ENCODE assay signal across 9 cellular contexts in the genomic region with DNA sequence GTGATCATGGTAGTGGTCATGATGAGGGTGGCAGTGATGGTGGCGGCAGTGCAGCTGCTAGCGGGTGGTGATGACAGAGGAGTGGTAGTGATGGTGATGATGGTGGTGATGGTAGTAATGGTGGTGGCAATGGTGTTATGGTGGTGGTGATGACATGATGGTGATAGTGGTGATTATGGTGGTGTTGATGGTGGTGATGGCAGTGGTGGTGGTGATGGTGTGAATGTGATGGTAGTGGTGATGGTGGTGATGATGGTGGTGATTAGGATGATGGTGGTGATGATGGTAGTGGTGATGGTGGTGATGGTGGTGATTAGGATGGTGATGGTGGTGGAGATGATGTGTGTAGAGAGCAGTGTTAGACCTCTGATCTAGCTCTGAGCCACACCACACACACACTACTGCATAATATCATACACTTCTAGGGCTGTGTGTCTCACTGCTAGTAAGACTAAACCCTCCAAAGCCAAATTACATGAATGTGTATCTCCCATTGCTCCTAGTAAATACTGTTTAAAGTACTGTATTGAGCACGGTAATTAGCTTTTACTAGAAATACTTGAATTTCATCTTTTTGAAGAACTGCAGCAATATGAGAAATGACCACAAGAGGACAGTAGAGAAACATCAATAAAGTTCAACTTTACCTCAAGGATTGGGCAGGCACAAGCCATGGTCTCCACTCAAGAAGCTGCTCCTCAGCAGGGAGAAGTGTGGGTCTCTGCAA. TPM values are rescaled to one million over a fixed set of nuclear protein-coding genes. Genes with fewer than 3 reads are reported as not detected.
DNase-seq lines count a peak whose midpoint lies in the region; ATAC-seq, FAIRE-seq and TF ChIP-seq lines count a peak whose summit lies in the region.
"Had no signal": no experiment of that assay in that cellular context is flagged by ENCODE, and none has a peak within 500 bp of the region (broad histone marks: within the 10 kb centered on the region; RNA-seq: fewer than 3 reads in every experiment).

No MANE protein-coding gene starts in this region.

- no peak overlapping the region for H3K27ac Mint-ChIP-seq in type B pancreatic cell

- TF ChIP-seq CTCF in Loucy (conservative IDR thresholded peaks at IDR 0.05; ENCODE audit: low read length): peak; percentile 97
- TF ChIP-seq CTCF in WI38 (IDR thresholded peaks at IDR 0.05; ENCODE audit: low read depth, low read length): peak; percentile 87
- TF ChIP-seq CTCF in type B pancreatic cell (conservative IDR thresholded peaks at IDR 0.05): peak; percentile 85

- H3F3A ChIP-seq in Loucy (ENCODE audit: low read depth): no peaks in the 10 kb centered on the region

- H3K4me3 ChIP-seq in Loucy (ENCODE audit: low read length, poor library complexity, severe bottlenecking) (no peak overlapping the region), WI38 (ENCODE audit: low read depth, low read length) (no peak overlapping the region)
- H3K4me3 ChIP-seq: BLaER1 had no signal

- H3K79me2 ChIP-seq in Loucy (ENCODE audit: insufficient read depth, low read length): no peaks in the 10 kb centered on the region

- H3K9me3 ChIP-seq in Loucy (ENCODE audit: insufficient read depth, low read depth, low read length): no peaks in the 10 kb centered on the region
- H3K9me3 ChIP-seq: BLaER1 had no signal

- DNase-seq in NCI-H1417 (lab: John Stamatoyannopoulos, UW) (peak; percentile 24 to 64 (median 25)), NCI-H1417 treated with DMSO at 0.1 percent for 48 hours (lab: John Stamatoyannopoulos, UW) (no peak), inferior parietal cortex (ENCODE audit: extremely low spot score) (peak; percentile 76), type B pancreatic cell (ENCODE audit: extremely low spot score, unreplicated experiment) (no peak), GM12892 (ENCODE audit: insufficient read length) (no peak)

- H3K27me3 Mint-ChIP-seq in type B pancreatic cell: no peaks in the 10 kb centered on the region

- H3K9me3 Mint-ChIP-seq in type B pancreatic cell: no peaks in the 10 kb centered on the region

- no peaks in the 10 kb centered on the region for H3K4me1 ChIP-seq in Loucy (ENCODE audit: insufficient read depth, low read length, poor library complexity, severe bottlenecking)
- H3K4me1 ChIP-seq: BLaER1 had no signal

- no peaks in the 10 kb centered on the region for H3K27me3 ChIP-seq in Loucy (ENCODE audit: insufficient read depth, low read length, poor library complexity, severe bottlenecking)
- H3K27me3 ChIP-seq: BLaER1 had no signal

- no peak overlapping the region for H3K4me2 ChIP-seq in Loucy (ENCODE audit: low read depth, low read length, poor library complexity, severe bottlenecking)
- H3K4me2 ChIP-seq: BLaER1 had no signal

- H3K4me1 Mint-ChIP-seq in type B pancreatic cell (ENCODE audit: unreplicated experiment): peaks cover 9% of the 10 kb centered on the region

- no peak overlapping the region for H2AFZ ChIP-seq in Loucy (ENCODE audit: low read length)

- no peak for TF ChIP-seq POLR2A in GM12892 (IDR thresholded peaks at IDR 0.05; ENCODE audit: low read depth, low read length)

- no peaks in the 10 kb centered on the region for H3K36me3 Mint-ChIP-seq in type B pancreatic cell

- H4K20me1 ChIP-seq in Loucy (ENCODE audit: insufficient read depth, low read length, poor library complexity, severe bottlenecking): no peaks in the 10 kb centered on the region
- H4K20me1 ChIP-seq: BLaER1 had no signal

- no peaks in the 10 kb centered on the region for H3K36me3 ChIP-seq in Loucy (ENCODE audit: insufficient read depth, low read length)
- H3K36me3 ChIP-seq: BLaER1 had no signal

- H3K9me2 ChIP-seq in Loucy (replicated peaks; ENCODE audit: low read depth, low read length): no peaks in the 10 kb centered on the region

- H3K9ac ChIP-seq in Loucy (ENCODE audit: low read depth, low read length, poor library complexity, severe bottlenecking): no peak overlapping the region
- H3K9ac ChIP-seq: BLaER1 had no signal

- H3K4me3 Mint-ChIP-seq in type B pancreatic cell: no peak overlapping the region

- no peak for FAIRE-seq in GM12892 (lab: Jason Lieb, UNC)

- ATAC-seq in GM21367 (IDR thresholded peaks at IDR 0.05; ENCODE audit: unreplicated experiment): no peak

RNA-seq across cellular contexts. Expression of a gene that starts 28.8 kb away (rescaled TPM):
- 87.6 and 208 TPM in 2 replicates for total RNA-seq in type B pancreatic cell (ENCODE audit: low replicate concordance)
- polyA plus RNA-seq in GM12892 (2012; ENCODE audit: missing spikeins): 39.4 TPM

RNA-seq across cellular contexts. Expression of a gene that starts 57.2 kb away (rescaled TPM):
- not detected in 2 replicates for total RNA-seq in type B pancreatic cell (ENCODE audit: low replicate concordance)
- not detected for polyA plus RNA-seq in GM12892 (2012; ENCODE audit: missing spikeins)

Comparison
In these comparisons a context has a peak if more than half of its experiments do, and no peak if none do; other contexts are left out.
1. DNase-seq: peak in NCI-H1417 (3 of 3) and inferior parietal cortex (single experiment); none in NCI-H1417 treated with DMSO at 0.1 percent for 48 hours (single experiment), type B pancreatic cell (single experiment) and GM12892 (single experiment).
2. Peak in every context shown above with its lines, with median percentiles within 50 percentile points of each other: CTCF ChIP-seq.